8 cellular contexts compared by ENCODE assay signal in the genomic region with DNA sequence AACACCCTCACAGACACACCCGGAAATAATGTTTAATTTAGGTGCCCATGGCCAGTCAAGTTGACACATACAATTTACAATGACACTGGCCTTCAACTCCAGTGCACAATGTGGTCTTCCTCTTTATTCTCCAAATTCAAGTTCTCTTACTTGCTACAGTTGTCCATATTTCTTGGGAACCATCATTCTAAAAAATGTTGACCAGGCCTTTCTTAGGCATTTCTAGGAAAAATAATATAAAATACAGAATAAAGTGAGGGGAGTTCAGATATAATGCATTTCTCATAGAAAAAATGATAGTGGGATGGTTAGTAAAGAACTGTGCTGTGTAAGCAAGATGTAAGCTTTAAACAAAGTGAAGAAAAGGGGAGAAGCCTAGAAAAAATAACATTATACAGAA.
"Had no signal": no experiment of that assay in that cellular context is flagged by ENCODE, and none has a peak within 500 bp of the region (broad histone marks: within the 10 kb centered on the region; RNA-seq: fewer than 3 reads in every experiment).

No MANE protein-coding gene starts in this region.

- DNase-seq: GDM1, GF-D8 had no signal

- FAIRE-seq: G401.6, GM12878, GM12891, GM12892, GM18507, GM19239 had no signal

- ATAC-seq: GM12878 had no signal

- H3K4me3 ChIP-seq: GM12878 had no signal
